In genomic region chr11:44271286-44271685, GRCh38 we compare ENCODE assay signal across 32 cellular contexts. TPM values are rescaled to one million over a fixed set of nuclear protein-coding genes. Genes with fewer than 3 reads are reported as not detected.
"Had no signal": no experiment of that assay in that cellular context is flagged by ENCODE, and none has a peak within 500 bp of the region (broad histone marks: within the 10 kb centered on the region; RNA-seq: fewer than 3 reads in every experiment).

No MANE protein-coding gene starts in this region.

- H3K27ac ChIP-seq: left lung, lower lobe of right lung, neural progenitor cell, right atrium auricular region, right lobe of liver, stomach, testis, thyroid gland, transverse colon, upper lobe of left lung, vagina had no signal

- H3K4me1 ChIP-seq: left lung, lower lobe of right lung, right atrium auricular region, right lobe of liver, stomach, thyroid gland, transverse colon, upper lobe of left lung, vagina had no signal

- DNase-seq: hypothalamus; immature natural killer cell; kidney; left colon; left lung; lower lobe of right lung; mammary epithelial cell; mesenchymal stem cell; naive thymus-derived CD8-positive, alpha-beta T cell; nephron progenitor cell; ovary; right lobe of liver; stimulated activated CD4-positive, alpha-beta T cell treated with anti-CD3 and anti-CD28 coated beads, Interleukin-1b, Interleukin-23, amount 100 ng/mL, for 48 hours; stimulated activated CD4-positive, alpha-beta T cell treated with anti-CD3 and anti-CD28 coated beads, Interleukin-2, amount 100 ng/mL, for 48 hours; stimulated activated CD4-positive, alpha-beta T cell treated with anti-CD3 and anti-CD28 coated beads, Interleukin-4, amount 100 ng/mL, for 4 hours; stimulated activated CD8-positive, alpha-beta memory T cell treated with anti-CD3 and anti-CD28 coated beads, Interleukin-4, amount 100 ng/mL, for 48 hours; stimulated activated naive CD8-positive, alpha-beta T cell treated with anti-CD3 and anti-CD28 coated beads, Interleukin-15, Interleukin-2, amounts not matched to agents 100 U/mL and 50 U/mL, for 24 hours; stomach; testis; thyroid gland; transverse colon had no signal

- ATAC-seq: left colon; lower lobe of right lung; naive thymus-derived CD8-positive, alpha-beta T cell; right lobe of liver; stimulated activated memory B cell treated with anti-CD40 and anti-IgM and Interleukin-4, amounts not matched to agents 10 μg/mL and 1 μg/mL and 100 μg/mL, for 72 hours; stimulated activated naive CD8-positive, alpha-beta T cell treated with anti-CD3 and anti-CD28 coated beads, Interleukin-15, Interleukin-2, amounts not matched to agents 100 U/mL and 50 U/mL, for 24 hours had no signal

- H3K27me3 ChIP-seq: left lung, neural progenitor cell, ovary, right atrium auricular region, right lobe of liver, testis, thyroid gland, upper lobe of left lung, vagina had no signal

- H3K4me2 ChIP-seq: neural progenitor cell, smooth muscle cell had no signal

- H2AFZ ChIP-seq: neural progenitor cell had no signal

- H3K36me3 ChIP-seq: left lung, lower lobe of right lung, neural progenitor cell, ovary, right atrium auricular region, right lobe of liver, stomach, thyroid gland, transverse colon, upper lobe of left lung, vagina had no signal

- H3K9ac ChIP-seq: neural progenitor cell had no signal

- FAIRE-seq: islet of Langerhans, kidney had no signal

- H3K4me3 ChIP-seq: left lung, lower lobe of right lung, neural progenitor cell, ovary, right atrium auricular region, right lobe of liver, smooth muscle cell, stomach, testis, thyroid gland, transverse colon, upper lobe of left lung, vagina had no signal

- H3K9me3 ChIP-seq: left lung, lower lobe of right lung, ovary, right atrium auricular region, right lobe of liver, stomach, testis, thyroid gland, transverse colon, upper lobe of left lung, vagina had no signal

RNA-seq across cellular contexts. Expression of gene ALX4, which starts 38.7 kb away (rescaled TPM):
- total RNA-seq: left colon; left lung; liver; lower lobe of right lung; naive thymus-derived CD8-positive, alpha-beta T cell; progenitor cell of endocrine pancreas; pulmonary artery endothelial cell; renal cortical epithelial cell; right lobe of liver; smooth muscle cell; stomach; transverse colon; upper lobe of left lung; vagina had no signal
- polyA plus RNA-seq: immature natural killer cell; liver; mammary epithelial cell; naive thymus-derived CD8-positive, alpha-beta T cell; smooth muscle cell; stomach had no signal
